Comparison of ENCODE assay signal across 8 cellular contexts in genomic region chrX:48521353-48522243, GRCh38. TPM values are rescaled to one million over a fixed set of nuclear protein-coding genes. Genes with fewer than 3 reads are reported as not detected.
A peak's percentile ranks its signal among the peaks of the same experiment; 100 is the strongest.
DNase-seq lines count a peak whose midpoint lies in the region; ATAC-seq and TF ChIP-seq lines count a peak whose summit lies in the region.

EBP (plus strand) TSS chrX:48521808; CDS start chrX:48523772, 1,964 bp downstream.

- ATAC-seq in GM21737 (IDR thresholded peaks at IDR 0.05; ENCODE audit: unreplicated experiment) (peak; percentile 95), Panc1 (peak; percentile 99), esophagus mucosa (peak; percentile 99)

- H3K27ac ChIP-seq in KMS-11 (peak within 1 kb of the TSS; percentile 48), Panc1 (ENCODE audit: low read length) (peak within 1 kb of the TSS; percentile 93), muscle layer of duodenum (ENCODE audit: low read length) (peak within 1 kb of the TSS; percentile 51)

- no TSS peak for BruUV-seq in Panc1 (replicated peaks; lab: Mats Ljungman, UMichigan)

- H3K4me3 ChIP-seq in KMS-11 (IDR thresholded peaks at IDR 0.05; ENCODE audit: insufficient read depth, low read depth, low read length): no peak within 1 kb of the TSS
- H3K4me3 ChIP-seq in Panc1 (ENCODE audit: low read depth in 2 of 2, low read length in 2 of 2): peak within 1 kb of the TSS; percentile 78 to 82
- H3K4me3 ChIP-seq in muscle layer of duodenum (ENCODE audit: low read depth in 1 of 2, low read length in 2 of 2): peak within 1 kb of the TSS; percentile 71 to 76

- no peaks in the 10 kb centered on the region for H3K36me3 ChIP-seq in KMS-11 (ENCODE audit: insufficient read depth)
- H3K36me3 ChIP-seq in Panc1 (ENCODE audit: control insufficient read depth, insufficient read depth, low read length): no peaks in the 10 kb centered on the region; the same call in 1 of the 2 replicates
- H3K36me3 ChIP-seq in muscle layer of duodenum (ENCODE audit: control insufficient read depth in 1 of 2, insufficient read depth in 2 of 2, low read length in 2 of 2): peaks cover 0 to 2% of the 10 kb centered on the region in 2 donors

- H4K20me1 ChIP-seq in KMS-11 (ENCODE audit: insufficient read depth): no peaks in the 10 kb centered on the region

- H2AFZ ChIP-seq in KMS-11 (ENCODE audit: low read depth): peak within 1 kb of the TSS; percentile 68

- H3K4me1 ChIP-seq in KMS-11 (ENCODE audit: low read depth, poor library complexity, severe bottlenecking) (peaks cover 18% of the 10 kb centered on the region), Panc1 (ENCODE audit: control insufficient read depth, insufficient read depth, low read length) (no peaks in the 10 kb centered on the region; the same call in 1 of the 2 replicates), muscle layer of duodenum (ENCODE audit: control insufficient read depth in 1 of 2, insufficient read depth in 2 of 2, low read length in 2 of 2) (no peaks in the 10 kb centered on the region)

- peaks cover 24% of the 10 kb centered on the region for H3K79me2 ChIP-seq in KMS-11 (ENCODE audit: insufficient read depth, low read depth)

- no peaks in the 10 kb centered on the region for H3K27me3 Mint-ChIP-seq in activated T-cell treated with anti-CD3 and anti-CD28 coated beads, Interleukin-2, amount 50 U/mL, for 24 hours

- TF ChIP-seq CTCF in KMS-11 (conservative IDR thresholded peaks at IDR 0.05; ENCODE audit: low read depth, low read length) (no peak), Panc1 (IDR thresholded peaks at IDR 0.05) (no peak)

- H3K9me3 Mint-ChIP-seq in activated T-cell treated with anti-CD3 and anti-CD28 coated beads, Interleukin-2, amount 50 U/mL, for 24 hours: no peaks in the 10 kb centered on the region

- DNase-seq in DMS53 (lab: John Stamatoyannopoulos, UW) (peak; percentile 97), Panc1 (ENCODE audit: low read depth, low spot score) (peak; percentile 58)
- peak; percentile 94 for DNase-seq in activated T-cell treated with anti-CD3 and anti-CD28 coated beads, Interleukin-2, amount 50 U/mL, for 24 hours
- peak; percentile 73 for DNase-seq in stimulated activated CD8-positive, alpha-beta memory T cell treated with anti-CD3 and anti-CD28 coated beads, Interleukin-7, amount 100 ng/mL, for 24 hours (ENCODE audit: low read depth)

- H3K27ac Mint-ChIP-seq in activated T-cell treated with anti-CD3 and anti-CD28 coated beads, Interleukin-2, amount 50 U/mL, for 24 hours: peak within 1 kb of the TSS; percentile 91

- H3K36me3 Mint-ChIP-seq in activated T-cell treated with anti-CD3 and anti-CD28 coated beads, Interleukin-2, amount 50 U/mL, for 24 hours (ENCODE audit: low read depth): peaks cover 29% of the 10 kb centered on the region

- CTCF ChIA-PET in Panc1 (lab: Charles Lee): no interaction called here

- POLR2A ChIA-PET in Panc1 (lab: Charles Lee): interaction anchor here (0.7 kb wide), 1 partner anchor 52 kb away, joined by 13 read pairs; the partner anchor contains the start of gene RBM3

- peak within 1 kb of the TSS; percentile 71 for H3K9ac ChIP-seq in KMS-11

- H3K4me1 Mint-ChIP-seq in activated T-cell treated with anti-CD3 and anti-CD28 coated beads, Interleukin-2, amount 50 U/mL, for 24 hours (ENCODE audit: low read depth): peaks cover 34% of the 10 kb centered on the region

- H3K4me2 ChIP-seq in KMS-11: peak within 1 kb of the TSS; percentile 71

- H3K27me3 ChIP-seq in KMS-11 (ENCODE audit: insufficient read depth, low read depth): no peaks in the 10 kb centered on the region
- no peaks in the 10 kb centered on the region for H3K27me3 ChIP-seq in Panc1 (ENCODE audit: control insufficient read depth, insufficient read depth, low read length)
- H3K27me3 ChIP-seq in muscle layer of duodenum (ENCODE audit: low read depth, low read length): no peaks in the 10 kb centered on the region

- peak within 1 kb of the TSS; percentile 91 for H3K4me3 Mint-ChIP-seq in activated T-cell treated with anti-CD3 and anti-CD28 coated beads, Interleukin-2, amount 50 U/mL, for 24 hours

- in situ Hi-C loops in Panc1 (cut with HindIII; ENCODE audit: low pct_unique_long_range_greater_than_20kb, low sequenced_read_pairs): no loop called here

- intact Hi-C loops in Panc1 (cut with micrococcal nuclease; ENCODE audit: unreplicated experiment): no loop called here

- H3K9me3 ChIP-seq in Panc1 (ENCODE audit: control insufficient read depth, insufficient read depth, low read depth, low read length): no peaks in the 10 kb centered on the region
- H3K9me3 ChIP-seq in muscle layer of duodenum (ENCODE audit: control insufficient read depth in 1 of 2, low read length in 2 of 2): no peaks in the 10 kb centered on the region

RNA-seq across cellular contexts. Expression of gene EBP, which starts in this region (rescaled TPM):
- total RNA-seq in Panc1 (2021; ENCODE audit: unreplicated experiment): 157 TPM
- polyA plus RNA-seq in Panc1 (2012; ENCODE audit: insufficient read length): 118 TPM
- 221 TPM for total RNA-seq in esophagus mucosa
